In genomic region chr7:92643821-92644220, GRCh38 we compare ENCODE assay signal across 16 cellular contexts. TPM values are rescaled to one million over a fixed set of nuclear protein-coding genes. Genes with fewer than 3 reads are reported as not detected.
DNase-seq lines count a peak whose midpoint lies in the region; ATAC-seq and TF ChIP-seq lines count a peak whose summit lies in the region.
"Had no signal": no experiment of that assay in that cellular context is flagged by ENCODE, and none has a peak within 500 bp of the region (broad histone marks: within the 10 kb centered on the region; RNA-seq: fewer than 3 reads in every experiment).

No MANE protein-coding gene starts in this region.

- H3K4me1 Mint-ChIP-seq in activated CD8-positive, alpha-beta memory T cell treated with anti-CD3 and anti-CD28 coated beads, Interleukin-2, amount 10 ng/mL, durations not matched to agents 7 days and 5 days: peaks cover 93% of the 10 kb centered on the region

- in situ Hi-C loops in Panc1 (cut with HindIII; ENCODE audit: low pct_unique_long_range_greater_than_20kb, low sequenced_read_pairs): no loop called here

- no peak for TF ChIP-seq POLR2A in testis (IDR thresholded peaks at IDR 0.05)
- TF ChIP-seq POLR2A in Peyer's patch (IDR thresholded peaks at IDR 0.05): no peak

- peak overlapping the region; percentile 66 for H3K27ac Mint-ChIP-seq in activated CD8-positive, alpha-beta memory T cell treated with anti-CD3 and anti-CD28 coated beads, Interleukin-2, amount 10 ng/mL, durations not matched to agents 7 days and 5 days

- no peaks in the 10 kb centered on the region for H3K9me3 ChIP-seq in Panc1 (ENCODE audit: control insufficient read depth, insufficient read depth, low read depth, low read length)
- H3K9me3 ChIP-seq in testis: no peaks in the 10 kb centered on the region
- no peaks in the 10 kb centered on the region for H3K9me3 ChIP-seq in Peyer's patch
- no peaks in the 10 kb centered on the region for H3K9me3 ChIP-seq in upper lobe of right lung
- H3K9me3 ChIP-seq: lower lobe of right lung, SK-N-SH, upper lobe of left lung had no signal

- DNase-seq in activated CD8-positive, alpha-beta memory T cell treated with anti-CD3 and anti-CD28 coated beads, Interleukin-2, amount 10 ng/mL, durations not matched to agents 7 days and 5 days: no peak
- DNase-seq in activated CD8-positive, alpha-beta memory T cell treated with anti-CD3 and anti-CD28 coated beads, Interleukin-2, amount 50 U/mL, for 4 hours: no peak
- DNase-seq in Panc1 (ENCODE audit: low read depth, low spot score): no peak
- no peak for DNase-seq in sciatic nerve (ENCODE audit: low spot score)
- DNase-seq in testis: no peak
- DNase-seq in Peyer's patch: no peak
- DNase-seq in upper lobe of right lung: no peak
- DNase-seq: KBM-7, lower lobe of right lung, NCI-H1105 treated with DMSO at 0.1 percent for 48 hours, NCI-H69, posterior cingulate gyrus, SK-N-SH, upper lobe of left lung had no signal

- 50 to 66% methylated on average over 2 of the region's 2 CpGs for WGBS in testis, 2 donors

- H3K36me3 ChIP-seq in Panc1 (ENCODE audit: control insufficient read depth, insufficient read depth, low read length): 0 out of 2 replicates have a peak, but pooled peaks cover 3% of the 10 kb centered on the region
- H3K36me3 ChIP-seq in testis (ENCODE audit: low read depth, missing control alignments): no peaks in the 10 kb centered on the region
- H3K36me3 ChIP-seq in Peyer's patch: no peaks in the 10 kb centered on the region
- H3K36me3 ChIP-seq in upper lobe of right lung: no peaks in the 10 kb centered on the region
- H3K36me3 ChIP-seq: lower lobe of right lung, upper lobe of left lung had no signal

- no TSS peak for BruUV-seq in Panc1 (replicated peaks; lab: Mats Ljungman, UMichigan)

- no peaks in the 10 kb centered on the region for H3K9me3 Mint-ChIP-seq in activated CD8-positive, alpha-beta memory T cell treated with anti-CD3 and anti-CD28 coated beads, Interleukin-2, amount 10 ng/mL, durations not matched to agents 7 days and 5 days (ENCODE audit: low read depth)

- peaks cover 59% of the 10 kb centered on the region for H3K4me1 ChIP-seq in Panc1 (ENCODE audit: control insufficient read depth, insufficient read depth, low read length)
- peaks cover 5% of the 10 kb centered on the region for H3K4me1 ChIP-seq in testis
- H3K4me1 ChIP-seq in Peyer's patch: peaks cover 0 to 36% (median 0%) of the 10 kb centered on the region in 4 donors
- H3K4me1 ChIP-seq in upper lobe of right lung: peaks cover 9% of the 10 kb centered on the region

- no peak overlapping the region for H3K4me3 Mint-ChIP-seq in activated CD8-positive, alpha-beta memory T cell treated with anti-CD3 and anti-CD28 coated beads, Interleukin-2, amount 10 ng/mL, durations not matched to agents 7 days and 5 days

- H3K27me3 Mint-ChIP-seq in activated CD8-positive, alpha-beta memory T cell treated with anti-CD3 and anti-CD28 coated beads, Interleukin-2, amount 10 ng/mL, durations not matched to agents 7 days and 5 days: no peaks in the 10 kb centered on the region

- H3K27me3 ChIP-seq in Panc1 (ENCODE audit: control insufficient read depth, insufficient read depth, low read length) (no peaks in the 10 kb centered on the region), testis (no peaks in the 10 kb centered on the region), Peyer's patch (no peaks in the 10 kb centered on the region), upper lobe of right lung (no peaks in the 10 kb centered on the region)
- H3K27me3 ChIP-seq: upper lobe of left lung had no signal

- ATAC-seq in activated CD8-positive, alpha-beta memory T cell treated with anti-CD3 and anti-CD28 coated beads, Interleukin-2, amount 10 ng/mL, durations not matched to agents 7 days and 5 days: no peak
- no peak for ATAC-seq in Panc1
- ATAC-seq in sciatic nerve: peak; percentile 77
- ATAC-seq in upper lobe of right lung: no peak
- ATAC-seq: lower lobe of right lung had no signal

- CTCF ChIA-PET in activated CD8-positive, alpha-beta memory T cell treated with anti-CD3 and anti-CD28 coated beads, Interleukin-2, amount 10 ng/mL, durations not matched to agents 7 days and 5 days (lab: Charles Lee): interaction anchor here (1.0 to 2.8 kb wide), 8 partner anchors 9 to 54 kb away, joined by 3 to 11 read pairs (median 3); no protein-coding TSS in a partner anchor
- CTCF ChIA-PET in Panc1 (lab: Charles Lee): no interaction called here

- POLR2A ChIA-PET in Panc1 (lab: Charles Lee): no interaction called here

- intact Hi-C loops in Panc1 (cut with micrococcal nuclease; ENCODE audit: unreplicated experiment): no loop called here
- intact Hi-C loops in sciatic nerve (cut with DNase I): no loop called here
- intact Hi-C loops in testis (cut with DNase I; ENCODE audit: low total_unique reads): no loop called here
- intact Hi-C loops in upper lobe of right lung (cut with DNase I): no loop called here

- H3K27ac ChIP-seq in Panc1 (ENCODE audit: low read length): peak overlapping the region; percentile 67
- H3K27ac ChIP-seq in angular gyrus (ENCODE audit: low read depth, low read length): peak overlapping the region; percentile 80
- H3K27ac ChIP-seq in testis: no peak overlapping the region
- no peak overlapping the region for H3K27ac ChIP-seq in Peyer's patch
- H3K27ac ChIP-seq in upper lobe of right lung: no peak overlapping the region
- H3K27ac ChIP-seq: HL-60, lower lobe of right lung had no signal

- no peak overlapping the region for H3K4me3 ChIP-seq in Panc1 (ENCODE audit: low read depth in 2 of 2, low read length in 2 of 2)
- H3K4me3 ChIP-seq in testis: no peak overlapping the region
- no peak overlapping the region for H3K4me3 ChIP-seq in Peyer's patch
- H3K4me3 ChIP-seq in upper lobe of right lung: no peak overlapping the region
- H3K4me3 ChIP-seq: lower lobe of right lung, upper lobe of left lung had no signal

- H3K36me3 Mint-ChIP-seq in activated CD8-positive, alpha-beta memory T cell treated with anti-CD3 and anti-CD28 coated beads, Interleukin-2, amount 10 ng/mL, durations not matched to agents 7 days and 5 days: peaks cover 55% of the 10 kb centered on the region

- TF ChIP-seq CTCF in Panc1 (IDR thresholded peaks at IDR 0.05) (no peak), testis (IDR thresholded peaks at IDR 0.05) (no peak), Peyer's patch (IDR thresholded peaks at IDR 0.05) (no peak), upper lobe of right lung (IDR thresholded peaks at IDR 0.05) (no peak)

RNA-seq across cellular contexts. Expression of gene FAM133B, which starts 53.6 kb away (rescaled TPM):
- total RNA-seq in activated CD8-positive, alpha-beta memory T cell treated with anti-CD3 and anti-CD28 coated beads, Interleukin-2, amount 10 ng/mL, durations not matched to agents 7 days and 5 days: 10 to 100 TPM; 30.8 to 35.9 TPM
- total RNA-seq in Panc1 (2021; ENCODE audit: unreplicated experiment) (27.7 TPM), sciatic nerve (32.1 TPM), testis (10 to 100 TPM; 20.1 to 24.3 TPM), Peyer's patch (10 to 100 TPM; 19.9 to 47.0 (median 25.1) TPM), upper lobe of right lung (21.2 TPM)
- polyA plus RNA-seq in Panc1 (2012; ENCODE audit: insufficient read length): 20.2 TPM
- polyA plus RNA-seq in testis (ENCODE audit: insufficient read depth, low read depth, low replicate concordance): 6.0 TPM

Comparison
In these comparisons a context has a peak if more than half of its experiments do, and no peak if none do; other contexts are left out.
1. H3K27ac ChIP-seq: peak in Panc1 (single experiment) and angular gyrus (single experiment); none in testis (0 of 2), Peyer's patch (0 of 4) and upper lobe of right lung (single experiment).